15 cellular contexts compared by ENCODE assay signal in genomic region chr2:194567661-194568017, GRCh38.
DNase-seq lines count a peak whose midpoint lies in the region; ATAC-seq and TF ChIP-seq lines count a peak whose summit lies in the region.
"Had no signal": no experiment of that assay in that cellular context is flagged by ENCODE, and none has a peak within 500 bp of the region (broad histone marks: within the 10 kb centered on the region; RNA-seq: fewer than 3 reads in every experiment).

No MANE protein-coding gene starts in this region.

- H3K27me3 ChIP-seq in GM23338 (ENCODE audit: insufficient read depth) = no peaks in the 10 kb centered on the region
- no peaks in the 10 kb centered on the region for H3K27me3 ChIP-seq in suprapubic skin
- H3K27me3 ChIP-seq in H7 (ENCODE audit: control insufficient read depth, insufficient read depth, low read length) = no peaks in the 10 kb centered on the region
- H3K27me3 ChIP-seq: ovary, spleen had no signal

- H3K27ac Mint-ChIP-seq in GM23338 = no peak overlapping the region
- H3K27ac Mint-ChIP-seq: activated naive CD4-positive, alpha-beta T cell treated with anti-CD3 and anti-CD28 coated beads, Interleukin-2, amount 10 ng/mL, durations not matched to agents 7 days and 5 days; CD4-positive, alpha-beta T cell had no signal

- H3K4me3 ChIP-seq in GM23338 = no peak overlapping the region
- no peak overlapping the region for H3K4me3 ChIP-seq in retinal pigment epithelial cell (ENCODE audit: low read length)
- H3K4me3 ChIP-seq in suprapubic skin = no peak overlapping the region
- no peak overlapping the region for H3K4me3 ChIP-seq in H7 (ENCODE audit: insufficient read depth, low read depth, low read length)
- H3K4me3 ChIP-seq: ovary, PC-9, spleen had no signal

- no peaks in the 10 kb centered on the region for H3F3A ChIP-seq in GM23338 (replicated peaks; ENCODE audit: low read depth)

- no peaks in the 10 kb centered on the region for H4K20me1 ChIP-seq in GM23338 (replicated peaks; ENCODE audit: insufficient read depth)

- no peak for TF ChIP-seq POLR2A in suprapubic skin (IDR thresholded peaks at IDR 0.05)

- DNase-seq in GM23338 (ENCODE audit: low spot score) (no peak), retinal pigment epithelial cell (ENCODE audit: low read depth) (peak; percentile 24), suprapubic skin (ENCODE audit: low spot score in 2 of 2) (no peak), H7 (no peak)
- DNase-seq: activated naive CD4-positive, alpha-beta T cell treated with anti-CD3 and anti-CD28 coated beads, Interleukin-2, amount 10 ng/mL, durations not matched to agents 7 days and 5 days; CD4-positive, alpha-beta T cell; effector CD4-positive, alpha-beta T cell; ovary; PC-9; spleen had no signal

- H3K9me3 ChIP-seq in suprapubic skin = no peaks in the 10 kb centered on the region
- H3K9me3 ChIP-seq: ovary, spleen had no signal

- H3K27me3 Mint-ChIP-seq in GM23338 (ENCODE audit: insufficient read depth, low read depth, poor library complexity) = no peaks in the 10 kb centered on the region
- H3K27me3 Mint-ChIP-seq: activated naive CD4-positive, alpha-beta T cell treated with anti-CD3 and anti-CD28 coated beads, Interleukin-2, amount 10 ng/mL, durations not matched to agents 7 days and 5 days; brain; CD4-positive, alpha-beta T cell had no signal

- H3K36me3 ChIP-seq in GM23338 (ENCODE audit: insufficient read depth) (no peaks in the 10 kb centered on the region), suprapubic skin (no peaks in the 10 kb centered on the region), H7 (replicated peaks; ENCODE audit: control insufficient read depth, insufficient read depth, low read length) (no peaks in the 10 kb centered on the region)
- H3K36me3 ChIP-seq: ovary, spleen had no signal

- H3K27ac ChIP-seq in GM23338 (ENCODE audit: low read depth) = no peak overlapping the region
- H3K27ac ChIP-seq in suprapubic skin = no peak overlapping the region
- H3K27ac ChIP-seq: ovary, PC-9, spleen, VCaP had no signal

- H3K4me3 Mint-ChIP-seq in GM23338 = no peak overlapping the region
- H3K4me3 Mint-ChIP-seq: activated naive CD4-positive, alpha-beta T cell treated with anti-CD3 and anti-CD28 coated beads, Interleukin-2, amount 10 ng/mL, durations not matched to agents 7 days and 5 days; CD4-positive, alpha-beta T cell had no signal

- H3K9me3 Mint-ChIP-seq in GM23338 = no peaks in the 10 kb centered on the region
- H3K9me3 Mint-ChIP-seq: activated naive CD4-positive, alpha-beta T cell treated with anti-CD3 and anti-CD28 coated beads, Interleukin-2, amount 10 ng/mL, durations not matched to agents 7 days and 5 days; brain; CD4-positive, alpha-beta T cell had no signal

- no peak for TF ChIP-seq CTCF in GM23338 (conservative IDR thresholded peaks at IDR 0.05; ENCODE audit: low read depth in 2 of 2)
- no peak for TF ChIP-seq CTCF in retinal pigment epithelial cell (conservative IDR thresholded peaks at IDR 0.05; ENCODE audit: low read depth, low read length)
- TF ChIP-seq CTCF in suprapubic skin (IDR thresholded peaks at IDR 0.05) = no peak

- no peaks in the 10 kb centered on the region for H3K9me2 ChIP-seq in GM23338 (ENCODE audit: insufficient read depth)

- H3K36me3 Mint-ChIP-seq in GM23338 (ENCODE audit: low read depth) = no peaks in the 10 kb centered on the region
- H3K36me3 Mint-ChIP-seq: activated naive CD4-positive, alpha-beta T cell treated with anti-CD3 and anti-CD28 coated beads, Interleukin-2, amount 10 ng/mL, durations not matched to agents 7 days and 5 days; brain had no signal

- no peaks in the 10 kb centered on the region for H3K4me1 Mint-ChIP-seq in GM23338
- H3K4me1 Mint-ChIP-seq: activated naive CD4-positive, alpha-beta T cell treated with anti-CD3 and anti-CD28 coated beads, Interleukin-2, amount 10 ng/mL, durations not matched to agents 7 days and 5 days had no signal

- H3K4me2 ChIP-seq in GM23338 = no peak overlapping the region
- H3K4me2 ChIP-seq: PC-9 had no signal

- no peak for TF ChIP-seq EP300 in suprapubic skin (IDR thresholded peaks at IDR 0.05)

- no peaks in the 10 kb centered on the region for H3K79me2 ChIP-seq in GM23338 (replicated peaks; ENCODE audit: insufficient read depth)

- WGBS in suprapubic skin = 67% methylated on average over 2 of the region's 2 CpGs

- ATAC-seq in GM19372 (IDR thresholded peaks at IDR 0.05; ENCODE audit: low read depth, unreplicated experiment) (peak; percentile 48), GM23338 (no peak), HG03103 (IDR thresholded peaks at IDR 0.05; ENCODE audit: low read depth, unreplicated experiment) (peak; percentile 23), GM21367 (IDR thresholded peaks at IDR 0.05; ENCODE audit: unreplicated experiment) (no peak)

- peak overlapping the region; percentile 45; the same call in 1 of the 2 replicates for H2AFZ ChIP-seq in GM23338
- H2AFZ ChIP-seq: PC-9 had no signal

- H3K4me1 ChIP-seq in GM23338 (ENCODE audit: insufficient read depth) (no peaks in the 10 kb centered on the region), suprapubic skin (no peaks in the 10 kb centered on the region)
- H3K4me1 ChIP-seq: spleen had no signal

TF ChIP-seq in GM23338, 12 proteins besides CTCF, POLR2A, EP300 and RAD21 (continues in another document):
- TF ChIP-seq EZH2 (IDR thresholded peaks at IDR 0.05; ENCODE audit: low read depth, unreplicated experiment) (no peak), EZH2phosphoT487 (IDR thresholded peaks at IDR 0.05; ENCODE audit: unreplicated experiment) (no peak), STAT1 (IDR thresholded peaks at IDR 0.05; ENCODE audit: unreplicated experiment) (no peak), JUNB (IDR thresholded peaks at IDR 0.05; ENCODE audit: unreplicated experiment) (no peak), NANOG (IDR thresholded peaks at IDR 0.05; ENCODE audit: borderline replicate concordance) (no peak)
- TF ChIP-seq, protein P1, sequence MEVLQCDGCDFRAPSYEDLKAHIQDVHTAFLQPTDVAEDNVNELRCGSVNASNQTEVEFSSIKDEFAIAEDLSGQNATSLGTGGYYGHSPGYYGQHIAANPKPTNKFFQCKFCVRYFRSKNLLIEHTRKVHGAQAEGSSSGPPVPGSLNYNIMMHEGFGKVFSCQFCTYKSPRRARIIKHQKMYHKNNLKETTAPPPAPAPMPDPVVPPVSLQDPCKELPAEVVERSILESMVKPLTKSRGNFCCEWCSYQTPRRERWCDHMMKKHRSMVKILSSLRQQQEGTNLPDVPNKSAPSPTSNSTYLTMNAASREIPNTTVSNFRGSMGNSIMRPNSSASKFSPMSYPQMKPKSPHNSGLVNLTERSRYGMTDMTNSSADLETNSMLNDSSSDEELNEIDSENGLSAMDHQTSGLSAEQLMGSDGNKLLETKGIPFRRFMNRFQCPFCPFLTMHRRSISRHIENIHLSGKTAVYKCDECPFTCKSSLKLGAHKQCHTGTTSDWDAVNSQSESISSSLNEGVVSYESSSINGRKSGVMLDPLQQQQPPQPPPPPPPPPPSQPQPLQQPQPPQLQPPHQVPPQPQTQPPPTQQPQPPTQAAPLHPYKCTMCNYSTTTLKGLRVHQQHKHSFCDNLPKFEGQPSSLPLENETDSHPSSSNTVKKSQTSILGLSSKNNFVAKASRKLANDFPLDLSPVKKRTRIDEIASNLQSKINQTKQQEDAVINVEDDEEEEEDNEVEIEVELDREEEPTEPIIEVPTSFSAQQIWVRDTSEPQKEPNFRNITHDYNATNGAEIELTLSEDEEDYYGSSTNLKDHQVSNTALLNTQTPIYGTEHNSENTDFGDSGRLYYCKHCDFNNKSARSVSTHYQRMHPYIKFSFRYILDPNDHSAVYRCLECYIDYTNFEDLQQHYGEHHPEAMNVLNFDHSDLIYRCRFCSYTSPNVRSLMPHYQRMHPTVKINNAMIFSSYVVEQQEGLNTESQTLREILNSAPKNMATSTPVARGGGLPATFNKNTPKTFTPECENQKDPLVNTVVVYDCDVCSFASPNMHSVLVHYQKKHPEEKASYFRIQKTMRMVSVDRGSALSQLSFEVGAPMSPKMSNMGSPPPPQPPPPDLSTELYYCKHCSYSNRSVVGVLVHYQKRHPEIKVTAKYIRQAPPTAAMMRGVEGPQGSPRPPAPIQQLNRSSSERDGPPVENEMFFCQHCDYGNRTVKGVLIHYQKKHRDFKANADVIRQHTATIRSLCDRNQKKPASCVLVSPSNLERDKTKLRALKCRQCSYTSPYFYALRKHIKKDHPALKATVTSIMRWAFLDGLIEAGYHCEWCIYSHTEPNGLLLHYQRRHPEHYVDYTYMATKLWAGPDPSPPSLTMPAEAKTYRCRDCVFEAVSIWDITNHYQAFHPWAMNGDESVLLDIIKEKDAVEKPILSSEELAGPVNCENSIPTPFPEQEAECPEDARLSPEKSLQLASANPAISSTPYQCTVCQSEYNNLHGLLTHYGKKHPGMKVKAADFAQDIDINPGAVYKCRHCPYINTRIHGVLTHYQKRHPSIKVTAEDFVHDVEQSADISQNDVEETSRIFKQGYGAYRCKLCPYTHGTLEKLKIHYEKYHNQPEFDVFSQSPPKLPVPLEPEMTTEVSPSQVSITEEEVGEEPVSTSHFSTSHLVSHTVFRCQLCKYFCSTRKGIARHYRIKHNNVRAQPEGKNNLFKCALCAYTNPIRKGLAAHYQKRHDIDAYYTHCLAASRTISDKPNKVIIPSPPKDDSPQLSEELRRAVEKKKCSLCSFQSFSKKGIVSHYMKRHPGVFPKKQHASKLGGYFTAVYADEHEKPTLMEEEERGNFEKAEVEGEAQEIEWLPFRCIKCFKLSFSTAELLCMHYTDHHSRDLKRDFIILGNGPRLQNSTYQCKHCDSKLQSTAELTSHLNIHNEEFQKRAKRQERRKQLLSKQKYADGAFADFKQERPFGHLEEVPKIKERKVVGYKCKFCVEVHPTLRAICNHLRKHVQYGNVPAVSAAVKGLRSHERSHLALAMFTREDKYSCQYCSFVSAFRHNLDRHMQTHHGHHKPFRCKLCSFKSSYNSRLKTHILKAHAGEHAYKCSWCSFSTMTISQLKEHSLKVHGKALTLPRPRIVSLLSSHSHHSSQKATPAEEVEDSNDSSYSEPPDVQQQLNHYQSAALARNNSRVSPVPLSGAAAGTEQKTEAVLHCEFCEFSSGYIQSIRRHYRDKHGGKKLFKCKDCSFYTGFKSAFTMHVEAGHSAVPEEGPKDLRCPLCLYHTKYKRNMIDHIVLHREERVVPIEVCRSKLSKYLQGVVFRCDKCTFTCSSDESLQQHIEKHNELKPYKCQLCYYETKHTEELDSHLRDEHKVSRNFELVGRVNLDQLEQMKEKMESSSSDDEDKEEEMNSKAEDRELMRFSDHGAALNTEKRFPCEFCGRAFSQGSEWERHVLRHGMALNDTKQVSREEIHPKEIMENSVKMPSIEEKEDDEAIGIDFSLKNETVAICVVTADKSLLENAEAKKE (CRISPR knock-in tag; IDR thresholded peaks at IDR 0.05) = no peak

Comparison
In these comparisons a context has a peak if more than half of its experiments do, and no peak if none do; other contexts are left out.
1. ATAC-seq: peak in GM19372 (single experiment) and HG03103 (single experiment); none in GM23338 (single experiment) and GM21367 (single experiment).